Comparison of ENCODE assay signal across 15 cellular contexts in genomic region chr3:181839915-181840295, GRCh38.
DNase-seq lines count a peak whose midpoint lies in the region; ATAC-seq and TF ChIP-seq lines count a peak whose summit lies in the region.
"Had no signal": no experiment of that assay in that cellular context is flagged by ENCODE, and none has a peak within 500 bp of the region (broad histone marks: within the 10 kb centered on the region; RNA-seq: fewer than 3 reads in every experiment).

No MANE protein-coding gene starts in this region.

- no peak overlapping the region for H2BK15ac ChIP-seq in mesendoderm (replicated peaks; ENCODE audit: low read depth)

- H3K4me3 ChIP-seq in GM06990 (replicated peaks; ENCODE audit: low read depth, low read length) (peak overlapping the region; percentile 47), tibial nerve (no peak overlapping the region), mesendoderm (ENCODE audit: low read length) (no peak overlapping the region)
- H3K4me3 ChIP-seq: GM23248 had no signal

- H2AK5ac ChIP-seq in mesendoderm (ENCODE audit: low read length) = no peak overlapping the region

- H3K27ac ChIP-seq in tibial nerve = no peak overlapping the region
- no peak overlapping the region for H3K27ac ChIP-seq in mesendoderm (ENCODE audit: low read depth, low read length)
- H3K27ac ChIP-seq: GM23248 had no signal

- H3K4me1 ChIP-seq in tibial nerve (no peaks in the 10 kb centered on the region), mesendoderm (ENCODE audit: control insufficient read depth, low read depth, low read length) (no peaks in the 10 kb centered on the region)

- TF ChIP-seq POLR2A in tibial nerve (IDR thresholded peaks at IDR 0.05) = no peak

- H3K36me3 ChIP-seq in GM06990 (ENCODE audit: control insufficient read depth, insufficient read depth, low read length) (no peaks in the 10 kb centered on the region), tibial nerve (no peaks in the 10 kb centered on the region), mesendoderm (ENCODE audit: control insufficient read depth, insufficient read depth, low read length) (no peaks in the 10 kb centered on the region)

- H3K56ac ChIP-seq in mesendoderm (ENCODE audit: low read length) = no peak overlapping the region

- no peaks in the 10 kb centered on the region for H3K9me3 ChIP-seq in tibial nerve

- no peak for TF ChIP-seq EP300 in tibial nerve (IDR thresholded peaks at IDR 0.05)

- no peak overlapping the region for H4K5ac ChIP-seq in mesendoderm (ENCODE audit: low read length)

- H4K8ac ChIP-seq in mesendoderm (ENCODE audit: low read depth, low read length) = no peak overlapping the region

- no peaks in the 10 kb centered on the region for H3K79me1 ChIP-seq in mesendoderm (ENCODE audit: low read length)

- peak; percentile 71 for ATAC-seq in GM21576 (IDR thresholded peaks at IDR 0.05; ENCODE audit: unreplicated experiment)
- ATAC-seq: activated T-cell treated with anti-CD3 and anti-CD28 coated beads, Interleukin-2, amount 50 U/mL, for 72 hours had no signal

- H2BK5ac ChIP-seq in mesendoderm (ENCODE audit: low read length) = no peak overlapping the region

- no peak overlapping the region for H2BK120ac ChIP-seq in mesendoderm (ENCODE audit: low read depth, low read length)

- H3K18ac ChIP-seq in mesendoderm (ENCODE audit: low read length) = no peak overlapping the region

- DNase-seq in GM06990 (ENCODE audit: extremely low read depth, insufficient read length) (peak; percentile 26), NCI-H69 (lab: John Stamatoyannopoulos, UW) (peak; percentile 71), inferior parietal cortex (ENCODE audit: extremely low spot score) (peak; percentile 22), tibial nerve (ENCODE audit: low spot score in 2 of 2) (no peak), RPMI8226 (no peak), NCI-H2196 (lab: John Stamatoyannopoulos, UW; ENCODE audit: unreplicated experiment) (no peak), mesendoderm (no peak)
- DNase-seq: activated CD4-positive, alpha-beta T cell treated with anti-CD3 and anti-CD28 coated beads, Interleukin-2, amount 50 U/mL, for 1 hour; activated T-cell treated with anti-CD3 and anti-CD28 coated beads, Interleukin-2, amount 50 U/mL, for 72 hours; cerebellar nuclear complex; DMS 273 treated with DMSO at 0.1 percent for 48 hours; GM23248; kidney glomerular epithelial cell; NCI-H446 treated with DMSO at 0.1 percent for 48 hours had no signal

- no peaks in the 10 kb centered on the region for H3K79me2 ChIP-seq in mesendoderm (ENCODE audit: control insufficient read depth, insufficient read depth, low read length)

- H3K4me2 ChIP-seq in mesendoderm (ENCODE audit: low read length) = no peak overlapping the region

- H3K27me3 ChIP-seq in GM06990 (replicated peaks; ENCODE audit: control insufficient read depth, insufficient read depth, low read length) (no peaks in the 10 kb centered on the region), tibial nerve (no peaks in the 10 kb centered on the region), mesendoderm (ENCODE audit: insufficient read depth, low read length, poor library complexity) (no peaks in the 10 kb centered on the region)

- no peak overlapping the region for H3K4ac ChIP-seq in mesendoderm (ENCODE audit: low read depth, low read length)

- H3K9ac ChIP-seq in mesendoderm (ENCODE audit: low read length) = no peak overlapping the region
- H3K9ac ChIP-seq: GM23248 had no signal

- TF ChIP-seq CTCF in GM06990 (IDR thresholded peaks at IDR 0.05; ENCODE audit: insufficient read depth, low read length, poor library complexity, severe bottlenecking) (no peak), tibial nerve (IDR thresholded peaks at IDR 0.05) (no peak)

- no peak overlapping the region for H3K23ac ChIP-seq in mesendoderm (ENCODE audit: low read length)

- WGBS in tibial nerve, 2 donors = 74 to 81% methylated on average over 2 of the region's 2 CpGs
- no CpG with 5 or more reads among the region's 2 CpGs for WGBS in mesendoderm (ENCODE audit: extremely low coverage, insufficient coverage, low lambda C conversion rate)

Comparison
In these comparisons a context has a peak if more than half of its experiments do, and no peak if none do; other contexts are left out.
1. DNase-seq: peak in GM06990 (single experiment), NCI-H69 (single experiment) and inferior parietal cortex (single experiment); none in tibial nerve (0 of 2), RPMI8226 (single experiment), NCI-H2196 (single experiment) and mesendoderm (single experiment).